ENCODE assay signal across 21 cellular contexts in genomic region chr7:111982804-111983203, GRCh38.
DNase-seq lines count a peak whose midpoint lies in the region; ATAC-seq, FAIRE-seq and TF ChIP-seq lines count a peak whose summit lies in the region.
"Had no signal": no experiment of that assay in that cellular context is flagged by ENCODE, and none has a peak within 500 bp of the region (broad histone marks: within the 10 kb centered on the region; RNA-seq: fewer than 3 reads in every experiment).

No MANE protein-coding gene starts in this region.

- POLR2A ChIA-PET in AG04450 (lab: Yijun Ruan, JAX), result no interaction called here
- POLR2A ChIA-PET in CD4-positive, alpha-beta T cell (lab: Charles Lee), result no interaction called here

- H2AFZ ChIP-seq in astrocyte (ENCODE audit: low read depth, low read length), result no peak overlapping the region
- H2AFZ ChIP-seq: PC-9 had no signal

- no peak overlapping the region for H3K4me2 ChIP-seq in astrocyte (ENCODE audit: low read length)

- no peak overlapping the region for H3K9ac ChIP-seq in astrocyte (ENCODE audit: low read length)

- peak; percentile 10 for DNase-seq in AG04450 (ENCODE audit: low read depth, low spot score)
- DNase-seq in astrocyte (ENCODE audit: low read depth), result peak; percentile 48
- DNase-seq in fibroblast of peridontal ligament (ENCODE audit: extremely low read depth), result peak; percentile 50
- no peak for DNase-seq in osteocyte (ENCODE audit: extremely low spot score, unreplicated experiment)
- DNase-seq in NCI-H510A (lab: John Stamatoyannopoulos, UW), result no peak
- no peak for DNase-seq in CD4-positive, alpha-beta T cell
- DNase-seq in RCC 7860 (ENCODE audit: low spot score), result no peak
- DNase-seq in left lung, result no peak
- DNase-seq: Caco-2, DMS53, HCEC 1CT, KG1, NCI-H1048, NCI-H146, NCI-H2227 treated with DMSO at 0.1 percent for 48 hours, NCI-H69 had no signal

- H3K4me1 ChIP-seq in astrocyte (ENCODE audit: insufficient read depth, low read length) (peaks cover 7% of the 10 kb centered on the region), left lung (peaks cover 0 to 21% of the 10 kb centered on the region in 2 donors)
- H3K4me1 ChIP-seq: Caco-2 had no signal

- CTCF ChIA-PET in AG04450 (lab: Charles Lee), result no interaction called here
- CTCF ChIA-PET in CD4-positive, alpha-beta T cell (lab: Charles Lee), result no interaction called here

- H3K27ac ChIP-seq in AG04450 (ENCODE audit: low read depth, low read length) (no peak overlapping the region), astrocyte (ENCODE audit: low read depth, low read length) (peak overlapping the region; percentile 9), left lung (no peak overlapping the region)
- H3K27ac ChIP-seq in CD4-positive, alpha-beta T cell (ENCODE audit: low read depth, low read length), result no peak overlapping the region
- H3K27ac ChIP-seq: PC-9, SK-N-MC had no signal

- H3K27me3 Mint-ChIP-seq in astrocyte (ENCODE audit: low read depth, unreplicated experiment) (no peaks in the 10 kb centered on the region), osteocyte (ENCODE audit: unreplicated experiment) (no peaks in the 10 kb centered on the region)
- H3K27me3 Mint-ChIP-seq in CD4-positive, alpha-beta T cell, result no peaks in the 10 kb centered on the region

- no peaks in the 10 kb centered on the region for H4K20me1 ChIP-seq in astrocyte (ENCODE audit: insufficient read depth, low read length)

- H3K4me3 Mint-ChIP-seq in astrocyte (ENCODE audit: unreplicated experiment), result no peak overlapping the region
- H3K4me3 Mint-ChIP-seq in osteocyte (ENCODE audit: unreplicated experiment), result no peak overlapping the region
- H3K4me3 Mint-ChIP-seq in CD4-positive, alpha-beta T cell, result no peak overlapping the region
- H3K4me3 Mint-ChIP-seq: CD14-positive monocyte had no signal

- no peak for ATAC-seq in CD4-positive, alpha-beta T cell (ENCODE audit: poor library complexity)
- ATAC-seq in left lung, result no peak
- ATAC-seq: GM12878 had no signal

- H3K4me3 ChIP-seq in AG04450 (ENCODE audit: low read depth, low read length) (no peak overlapping the region), astrocyte (ENCODE audit: insufficient read depth, low read depth, low read length) (no peak overlapping the region), left lung (no peak overlapping the region)
- H3K4me3 ChIP-seq: GM12878, PC-9, SK-N-MC had no signal

- intact Hi-C loops in CD4-positive, alpha-beta T cell (cut with DNase I, micrococcal nuclease), result no loop called here
- intact Hi-C loops in left lung (cut with DNase I), result no loop called here

- H3K9me3 ChIP-seq in AG04450 (ENCODE audit: control insufficient read depth, insufficient read depth, low read length) (no peaks in the 10 kb centered on the region), astrocyte (ENCODE audit: insufficient read depth, low read depth, low read length) (no peaks in the 10 kb centered on the region), left lung (no peaks in the 10 kb centered on the region)
- no peaks in the 10 kb centered on the region for H3K9me3 ChIP-seq in CD4-positive, alpha-beta T cell (ENCODE audit: control insufficient read depth, low read length)
- H3K9me3 ChIP-seq: Caco-2 had no signal

- peaks cover 2% of the 10 kb centered on the region for H3K9me3 Mint-ChIP-seq in astrocyte (ENCODE audit: unreplicated experiment)
- no peaks in the 10 kb centered on the region for H3K9me3 Mint-ChIP-seq in osteocyte (ENCODE audit: unreplicated experiment)
- no peaks in the 10 kb centered on the region for H3K9me3 Mint-ChIP-seq in CD4-positive, alpha-beta T cell

- FAIRE-seq in astrocyte (lab: Jason Lieb, UNC) (no peak), RCC 7860 (lab: Jason Lieb, UNC) (no peak)
- FAIRE-seq: GM12878, GM19239 had no signal

- no peaks in the 10 kb centered on the region for H3K27me3 ChIP-seq in AG04450 (ENCODE audit: control insufficient read depth, insufficient read depth, low read length)
- no peaks in the 10 kb centered on the region for H3K27me3 ChIP-seq in astrocyte (ENCODE audit: insufficient read depth, low read length)
- H3K27me3 ChIP-seq in CD4-positive, alpha-beta T cell (ENCODE audit: control insufficient read depth, insufficient read depth, low read length), result no peaks in the 10 kb centered on the region
- H3K27me3 ChIP-seq in left lung, result no peaks in the 10 kb centered on the region

- H3K36me3 Mint-ChIP-seq in astrocyte (ENCODE audit: low read depth, unreplicated experiment), result peaks cover 26% of the 10 kb centered on the region
- H3K36me3 Mint-ChIP-seq in osteocyte (ENCODE audit: unreplicated experiment), result peaks cover 48% of the 10 kb centered on the region
- H3K36me3 Mint-ChIP-seq in CD4-positive, alpha-beta T cell (ENCODE audit: low read depth), result no peaks in the 10 kb centered on the region

- no peaks in the 10 kb centered on the region for H3K79me2 ChIP-seq in astrocyte (ENCODE audit: insufficient read depth, low read length)

- no peak for TF ChIP-seq CTCF in AG04450 (IDR thresholded peaks at IDR 0.05; ENCODE audit: low read depth, low read length)
- TF ChIP-seq CTCF in astrocyte (IDR thresholded peaks at IDR 0.05; ENCODE audit: insufficient read depth, low read depth, low read length), result no peak
- TF ChIP-seq CTCF in osteocyte (IDR thresholded peaks at IDR 0.05), result no peak
- TF ChIP-seq CTCF in CD4-positive, alpha-beta T cell (IDR thresholded peaks at IDR 0.05), result no peak
- TF ChIP-seq CTCF in left lung (IDR thresholded peaks at IDR 0.05), result no peak

- H3K27ac Mint-ChIP-seq in astrocyte (ENCODE audit: unreplicated experiment) (peak overlapping the region; percentile 41), osteocyte (ENCODE audit: unreplicated experiment) (peak overlapping the region; percentile 54)
- H3K27ac Mint-ChIP-seq in CD4-positive, alpha-beta T cell, result no peak overlapping the region
- H3K27ac Mint-ChIP-seq: CD14-positive monocyte had no signal

- H3K4me1 Mint-ChIP-seq in astrocyte (ENCODE audit: low read depth, unreplicated experiment) (peaks cover 6% of the 10 kb centered on the region), osteocyte (ENCODE audit: unreplicated experiment) (peaks cover 40% of the 10 kb centered on the region)
- no peaks in the 10 kb centered on the region for H3K4me1 Mint-ChIP-seq in CD4-positive, alpha-beta T cell (ENCODE audit: low read depth)

- peaks cover 2% of the 10 kb centered on the region for H3K36me3 ChIP-seq in astrocyte (ENCODE audit: insufficient read depth, low read length)
- peaks cover 0 to 15% of the 10 kb centered on the region in 2 donors for H3K36me3 ChIP-seq in left lung

Comparison
In these comparisons a context has a peak if more than half of its experiments do, and no peak if none do; other contexts are left out.
1. DNase-seq: peak in AG04450 (single experiment), astrocyte (single experiment) and fibroblast of peridontal ligament (single experiment); none in osteocyte (single experiment), NCI-H510A (single experiment), CD4-positive, alpha-beta T cell (0 of 10), RCC 7860 (single experiment) and left lung (0 of 2).